In the genomic region with DNA sequence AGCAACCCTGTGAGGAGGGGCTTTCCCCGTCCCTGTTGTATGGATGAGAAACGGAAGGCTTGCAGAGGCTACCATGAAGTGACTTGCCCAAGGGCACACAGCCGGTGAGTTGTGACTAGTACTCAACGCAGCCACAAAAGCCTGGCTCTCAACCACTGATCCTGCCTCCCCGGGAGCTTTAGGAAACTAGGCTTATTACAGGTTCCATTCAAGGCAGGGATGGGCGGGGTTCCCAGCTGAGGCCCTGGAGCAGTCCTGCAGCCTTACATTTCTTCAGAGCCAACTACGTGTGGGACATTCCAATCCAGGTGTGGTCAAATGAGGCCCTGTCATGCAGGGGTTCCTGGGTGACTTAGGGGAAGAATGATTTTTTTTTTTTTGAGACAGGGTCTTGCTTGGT, we compare ENCODE assay signal across 32 cellular contexts. TPM values are rescaled to one million over a fixed set of nuclear protein-coding genes. Genes with fewer than 3 reads are reported as not detected.
DNase-seq lines count a peak whose midpoint lies in the region; ATAC-seq, FAIRE-seq and TF ChIP-seq lines count a peak whose summit lies in the region.
"Had no signal": no experiment of that assay in that cellular context is flagged by ENCODE, and none has a peak within 500 bp of the region (broad histone marks: within the 10 kb centered on the region; RNA-seq: fewer than 3 reads in every experiment).

No MANE protein-coding gene starts in this region.

- H3K36me3 Mint-ChIP-seq in osteocyte (ENCODE audit: unreplicated experiment), result no peaks in the 10 kb centered on the region
- H3K36me3 Mint-ChIP-seq in activated naive CD8-positive, alpha-beta T cell treated with anti-CD3 and anti-CD28 coated beads, Interleukin-2, amount 50 U/mL, for 24 hours (ENCODE audit: low read depth), result no peaks in the 10 kb centered on the region
- H3K36me3 Mint-ChIP-seq: brain; CD4-positive, CD25-positive, alpha-beta regulatory T cell; naive B cell had no signal

- FAIRE-seq in HTR-8/SVneo (lab: Jason Lieb, UNC), result no peak
- FAIRE-seq: A549, K562, kidney had no signal

- no peak overlapping the region for H3K27ac Mint-ChIP-seq in osteocyte (ENCODE audit: unreplicated experiment)
- no peak overlapping the region for H3K27ac Mint-ChIP-seq in activated naive CD8-positive, alpha-beta T cell treated with anti-CD3 and anti-CD28 coated beads, Interleukin-2, amount 50 U/mL, for 24 hours
- H3K27ac Mint-ChIP-seq: activated CD8-positive, alpha-beta T cell treated with anti-CD3 and anti-CD28 coated beads for 36 hours; activated T-helper 17 cell treated with anti-CD3 and anti-CD28 coated beads, Interleukin-2, amount 50 U/mL, for 72 hours; brain had no signal

- in situ Hi-C loops in brain microvascular endothelial cell (cut with HindIII; ENCODE audit: low pct_ligation_motif_present, low sequenced_read_pairs), result no loop called here

- ATAC-seq in activated naive CD8-positive, alpha-beta T cell treated with anti-CD3 and anti-CD28 coated beads, Interleukin-2, amount 50 U/mL, for 24 hours, result no peak
- ATAC-seq: A549; activated CD8-positive, alpha-beta T cell treated with anti-CD3 and anti-CD28 coated beads for 36 hours; activated T-helper 17 cell treated with anti-CD3 and anti-CD28 coated beads, Interleukin-2, amount 50 U/mL, for 72 hours; left ventricle myocardium superior; PC-3; psoas muscle had no signal

- no peaks in the 10 kb centered on the region for H3K27me3 Mint-ChIP-seq in osteocyte (ENCODE audit: unreplicated experiment)
- no peaks in the 10 kb centered on the region for H3K27me3 Mint-ChIP-seq in activated naive CD8-positive, alpha-beta T cell treated with anti-CD3 and anti-CD28 coated beads, Interleukin-2, amount 50 U/mL, for 24 hours
- H3K27me3 Mint-ChIP-seq: activated CD8-positive, alpha-beta T cell treated with anti-CD3 and anti-CD28 coated beads for 36 hours; activated T-helper 17 cell treated with anti-CD3 and anti-CD28 coated beads, Interleukin-2, amount 50 U/mL, for 72 hours; CD4-positive, CD25-positive, alpha-beta regulatory T cell; naive B cell had no signal

- peak; percentile 75 for DNase-seq in Daoy (ENCODE audit: low read depth)
- DNase-seq in NCI-H69 (lab: John Stamatoyannopoulos, UW), result peak; percentile 52
- peak; percentile 91 for DNase-seq in epithelial cell of esophagus (ENCODE audit: low read depth)
- peak; percentile 76 for DNase-seq in osteocyte (ENCODE audit: extremely low spot score, unreplicated experiment)
- no peak for DNase-seq in AML-193 (lab: John Stamatoyannopoulos, UW)
- DNase-seq in HTR-8/SVneo (ENCODE audit: insufficient read length, low spot score), result no peak
- no peak for DNase-seq in activated naive CD8-positive, alpha-beta T cell treated with anti-CD3 and anti-CD28 coated beads, Interleukin-2, amount 50 U/mL, for 24 hours
- DNase-seq in brain microvascular endothelial cell, result no peak
- DNase-seq: activated CD8-positive, alpha-beta memory T cell treated with anti-CD3 and anti-CD28 coated beads, Interleukin-2, amount 50 U/mL, for 48 hours; activated CD8-positive, alpha-beta T cell treated with anti-CD3 and anti-CD28 coated beads for 36 hours; activated naive CD4-positive, alpha-beta T cell treated with anti-CD3 and anti-CD28 coated beads, Interleukin-2, amount 50 U/mL, for 16 hours; amniotic stem cell; CD4-positive, CD25-positive, alpha-beta regulatory T cell; DMS79 treated with DMSO at 0.1 percent for 48 hours; GM23248; kidney; left ventricle myocardium superior; midbrain; naive B cell; NCI-H1092 treated with DMSO at 0.1 percent for 48 hours; NCI-H1694 treated with DMSO at 0.1 percent for 48 hours; PC-3; psoas muscle; Right ventricle myocardium superior; sigmoid colon; stimulated activated CD4-positive, alpha-beta T cell treated with anti-CD3 and anti-CD28 coated beads, Interleukin-4, amount 100 ng/mL, for 24 hours; substantia nigra; upper lobe of right lung had no signal

- H3K4me1 Mint-ChIP-seq in osteocyte (ENCODE audit: unreplicated experiment), result peaks cover 42% of the 10 kb centered on the region
- peaks cover 4% of the 10 kb centered on the region for H3K4me1 Mint-ChIP-seq in activated naive CD8-positive, alpha-beta T cell treated with anti-CD3 and anti-CD28 coated beads, Interleukin-2, amount 50 U/mL, for 24 hours
- H3K4me1 Mint-ChIP-seq: activated T-helper 17 cell treated with anti-CD3 and anti-CD28 coated beads, Interleukin-2, amount 50 U/mL, for 72 hours; brain had no signal

- H3K9me3 Mint-ChIP-seq in osteocyte (ENCODE audit: unreplicated experiment), result no peaks in the 10 kb centered on the region
- no peaks in the 10 kb centered on the region for H3K9me3 Mint-ChIP-seq in activated naive CD8-positive, alpha-beta T cell treated with anti-CD3 and anti-CD28 coated beads, Interleukin-2, amount 50 U/mL, for 24 hours
- H3K9me3 Mint-ChIP-seq: activated CD8-positive, alpha-beta T cell treated with anti-CD3 and anti-CD28 coated beads for 36 hours; activated T-helper 17 cell treated with anti-CD3 and anti-CD28 coated beads, Interleukin-2, amount 50 U/mL, for 72 hours; brain had no signal

- H3K36me3 ChIP-seq in brain microvascular endothelial cell (replicated peaks), result no peaks in the 10 kb centered on the region
- H3K36me3 ChIP-seq: sigmoid colon, upper lobe of right lung had no signal

- H3K27me3 ChIP-seq in brain microvascular endothelial cell (replicated peaks), result no peaks in the 10 kb centered on the region
- H3K27me3 ChIP-seq: sigmoid colon, upper lobe of right lung had no signal

- TF ChIP-seq CTCF in epithelial cell of esophagus (IDR thresholded peaks at IDR 0.05; ENCODE audit: insufficient read depth, low read depth, low read length, missing control alignments) (no peak), osteocyte (IDR thresholded peaks at IDR 0.05) (no peak), brain microvascular endothelial cell (IDR thresholded peaks at IDR 0.05; ENCODE audit: low read depth, low read length, missing control alignments) (no peak)

- no peak overlapping the region for H3K4me3 ChIP-seq in epithelial cell of esophagus (ENCODE audit: low read length)
- no peak overlapping the region for H3K4me3 ChIP-seq in brain microvascular endothelial cell (ENCODE audit: low read depth, low read length)
- H3K4me3 ChIP-seq: A549, GM23248, K562, psoas muscle, sigmoid colon, upper lobe of right lung had no signal

- H3K4me3 Mint-ChIP-seq in osteocyte (ENCODE audit: unreplicated experiment), result no peak overlapping the region
- no peak overlapping the region for H3K4me3 Mint-ChIP-seq in activated naive CD8-positive, alpha-beta T cell treated with anti-CD3 and anti-CD28 coated beads, Interleukin-2, amount 50 U/mL, for 24 hours
- H3K4me3 Mint-ChIP-seq: activated CD8-positive, alpha-beta T cell treated with anti-CD3 and anti-CD28 coated beads for 36 hours; activated T-helper 17 cell treated with anti-CD3 and anti-CD28 coated beads, Interleukin-2, amount 50 U/mL, for 72 hours; brain; CD4-positive, CD25-positive, alpha-beta regulatory T cell; naive B cell had no signal

- H3K27ac ChIP-seq in brain microvascular endothelial cell, result no peak overlapping the region
- H3K27ac ChIP-seq: GM23248, psoas muscle, sigmoid colon, upper lobe of right lung had no signal

RNA-seq across cellular contexts. Expression of a gene that starts 59.6 kb away (rescaled TPM):
- 25.5 and 26.1 TPM in 2 replicates for total RNA-seq in Daoy (2014; rRNA removed; shearing (Covaris generic))
- 53.5 and 59.7 TPM in 2 replicates for total RNA-seq in osteocyte

Comparison
In these comparisons a context has a peak if more than half of its experiments do, and no peak if none do; other contexts are left out.
1. DNase-seq: peak in Daoy (single experiment), NCI-H69 (single experiment), epithelial cell of esophagus (single experiment) and osteocyte (single experiment); none in AML-193 (0 of 2), HTR-8/SVneo (single experiment), activated naive CD8-positive, alpha-beta T cell treated with anti-CD3 and anti-CD28 coated beads, Interleukin-2, amount 50 U/mL, for 24 hours (single experiment) and brain microvascular endothelial cell (single experiment).